In the genomic region with DNA sequence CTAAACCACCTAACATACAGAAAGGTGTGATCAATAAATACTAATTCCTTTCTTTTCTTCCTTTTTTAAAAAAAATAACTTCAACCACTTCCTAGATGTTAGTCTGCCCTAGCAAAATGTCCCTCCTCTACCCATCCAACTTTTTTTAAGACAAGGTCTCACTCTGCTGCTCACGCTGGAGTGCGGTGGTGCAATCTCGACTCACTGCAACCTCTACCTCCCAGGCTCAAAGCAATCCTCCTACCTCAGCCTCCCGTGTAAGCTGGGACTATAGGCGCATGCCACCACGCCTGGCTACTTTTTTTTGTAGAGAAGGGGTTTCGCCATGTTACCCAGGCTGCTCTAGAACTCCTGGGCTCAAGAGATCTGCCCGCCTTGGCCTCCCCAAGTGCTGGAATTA, we compare ENCODE assay signal across 15 cellular contexts. TPM values are rescaled to one million over a fixed set of nuclear protein-coding genes. Genes with fewer than 3 reads are reported as not detected.
DNase-seq lines count a peak whose midpoint lies in the region; ATAC-seq, FAIRE-seq and TF ChIP-seq lines count a peak whose summit lies in the region.
"Had no signal": no experiment of that assay in that cellular context is flagged by ENCODE, and none has a peak within 500 bp of the region (broad histone marks: within the 10 kb centered on the region; RNA-seq: fewer than 3 reads in every experiment).

No MANE protein-coding gene starts in this region.

- peaks cover 49% of the 10 kb centered on the region for H3K4me1 ChIP-seq in GM23248 (ENCODE audit: insufficient read depth)
- peaks cover 7% of the 10 kb centered on the region for H3K4me1 ChIP-seq in endodermal cell (ENCODE audit: control insufficient read depth, insufficient read depth, low read length)
- H3K4me1 ChIP-seq in pancreas = peaks cover 32 to 67% (median 65%) of the 10 kb centered on the region in 3 donors

- peaks cover 26% of the 10 kb centered on the region for H3K36me3 Mint-ChIP-seq in CD4-positive, alpha-beta T cell (ENCODE audit: low read depth)
- peaks cover 16% of the 10 kb centered on the region for H3K36me3 Mint-ChIP-seq in endodermal cell (ENCODE audit: low read depth)
- H3K36me3 Mint-ChIP-seq in osteocyte (ENCODE audit: unreplicated experiment) = peaks cover 18% of the 10 kb centered on the region

- in situ Hi-C loops in GM23248 (cut with MboI) = no loop called here

- 81% methylated on average over 8 of the region's 8 CpGs for WGBS in GM23248 (ENCODE audit: low coverage in 1 of 2, low lambda C conversion rate in 2 of 2, missing lambda C conversion rate in 2 of 2), 2 experiments
- WGBS in endodermal cell (ENCODE audit: insufficient coverage in 1 of 2, insufficient read length in 1 of 2), 2 experiments = 87 to 95% methylated on average over 6 to 8 of the region's 8 CpGs
- WGBS in pancreas, 2 donors = 95 to 97% methylated on average over 8 of the region's 8 CpGs

- intact Hi-C loops in CD4-positive, alpha-beta T cell (cut with DNase I, micrococcal nuclease) = no loop called here
- intact Hi-C loops in pancreas (cut with DNase I) = loop anchor here in 2 of 3 donors (10.0 kb wide), 2 partner anchors 45 to 105 kb away; no protein-coding TSS in a partner anchor

- no peak overlapping the region for H3K4me3 Mint-ChIP-seq in CD4-positive, alpha-beta T cell
- H3K4me3 Mint-ChIP-seq in endodermal cell (no peak overlapping the region), osteocyte (ENCODE audit: unreplicated experiment) (no peak overlapping the region)
- H3K4me3 Mint-ChIP-seq: memory B cell, nephron had no signal

- no peaks in the 10 kb centered on the region for H3K27me3 ChIP-seq in CD4-positive, alpha-beta T cell (ENCODE audit: control insufficient read depth, insufficient read depth, low read length)
- H3K27me3 ChIP-seq in GM23248 (replicated peaks; ENCODE audit: insufficient read depth) (no peaks in the 10 kb centered on the region), endodermal cell (ENCODE audit: control insufficient read depth, insufficient read depth, low read length, poor library complexity, severe bottlenecking) (no peaks in the 10 kb centered on the region), pancreas (no peaks in the 10 kb centered on the region)

- peaks cover 90% of the 10 kb centered on the region for H3K4me1 Mint-ChIP-seq in CD4-positive, alpha-beta T cell (ENCODE audit: low read depth)
- H3K4me1 Mint-ChIP-seq in endodermal cell (peaks cover 45% of the 10 kb centered on the region), osteocyte (ENCODE audit: unreplicated experiment) (peaks cover 92% of the 10 kb centered on the region)

- H3K36me3 ChIP-seq in GM23248 (ENCODE audit: low read depth) (peaks cover 12% of the 10 kb centered on the region), endodermal cell (ENCODE audit: control insufficient read depth, insufficient read depth, low read length) (peaks cover 4% of the 10 kb centered on the region), pancreas (no peaks in the 10 kb centered on the region)

- H3K9me2 ChIP-seq in GM23248 (ENCODE audit: insufficient read depth) = no peaks in the 10 kb centered on the region

- H3K4me3 ChIP-seq in GM23248 (no peak overlapping the region), endodermal cell (ENCODE audit: low read length) (no peak overlapping the region), pancreas (no peak overlapping the region)

- no peak for DNase-seq in CD4-positive, alpha-beta T cell
- DNase-seq in GM23248 = no peak
- no peak for DNase-seq in endodermal cell
- DNase-seq in osteocyte (ENCODE audit: extremely low spot score, unreplicated experiment) = no peak
- no peak for DNase-seq in effector CD4-positive, alpha-beta T cell
- no peak for DNase-seq in NCI-H1436 treated with DMSO at 0.1 percent for 48 hours (lab: John Stamatoyannopoulos, UW)
- no peak for DNase-seq in pancreas
- DNase-seq: activated CD4-positive, alpha-beta T cell treated with anti-CD3 and anti-CD28 coated beads for 48 hours; activated naive CD4-positive, alpha-beta T cell treated with Interleukin-2 at 50 U/mL for 16 hours; COR-L47; NCI-H2171 had no signal

- no peak overlapping the region for H3K9ac ChIP-seq in GM23248
- no peak overlapping the region for H3K9ac ChIP-seq in endodermal cell (ENCODE audit: extremely low read depth, low read length, poor library complexity, severe bottlenecking)

- H3F3A ChIP-seq in GM23248 (ENCODE audit: insufficient read depth) = peaks cover 45% of the 10 kb centered on the region

- peak overlapping the region; percentile 43 for H3K4me2 ChIP-seq in GM23248 (ENCODE audit: unreplicated experiment)

- no peak for FAIRE-seq in pancreas (lab: Jason Lieb, UNC)
- FAIRE-seq: colon, islet of Langerhans had no signal

- H3K9me3 Mint-ChIP-seq in CD4-positive, alpha-beta T cell = no peaks in the 10 kb centered on the region
- H3K9me3 Mint-ChIP-seq in endodermal cell (no peaks in the 10 kb centered on the region), osteocyte (ENCODE audit: unreplicated experiment) (no peaks in the 10 kb centered on the region)
- H3K9me3 Mint-ChIP-seq: memory B cell, nephron had no signal

- peaks cover 82% of the 10 kb centered on the region for H4K20me1 ChIP-seq in GM23248 (ENCODE audit: insufficient read depth)

- no peaks in the 10 kb centered on the region for H3K27me3 Mint-ChIP-seq in CD4-positive, alpha-beta T cell
- H3K27me3 Mint-ChIP-seq in endodermal cell (ENCODE audit: insufficient read depth) (no peaks in the 10 kb centered on the region), osteocyte (ENCODE audit: unreplicated experiment) (no peaks in the 10 kb centered on the region)
- H3K27me3 Mint-ChIP-seq: memory B cell had no signal

- H2AFZ ChIP-seq in GM23248 = no peak overlapping the region

- no peak for ATAC-seq in CD4-positive, alpha-beta T cell (ENCODE audit: poor library complexity)
- ATAC-seq in pancreas = no peak

- CTCF ChIA-PET in CD4-positive, alpha-beta T cell (lab: Charles Lee) = interaction anchor here (1.1 to 7.6 kb wide), 2 partner anchors 14 to 33 kb away, joined by 5 to 35 read pairs; partner anchors contain the start of gene KANSL1

- H3K27ac ChIP-seq in CD4-positive, alpha-beta T cell (ENCODE audit: low read depth, low read length) = no peak overlapping the region
- H3K27ac ChIP-seq in GM23248 (peak overlapping the region; percentile 10), endodermal cell (ENCODE audit: low read depth, low read length) (no peak overlapping the region), pancreas (no peak overlapping the region)

- H3K9me3 ChIP-seq in CD4-positive, alpha-beta T cell (ENCODE audit: control insufficient read depth, low read length) = no peaks in the 10 kb centered on the region
- H3K9me3 ChIP-seq in GM23248 (ENCODE audit: low read depth) (no peaks in the 10 kb centered on the region), endodermal cell (ENCODE audit: control insufficient read depth, low read length) (no peaks in the 10 kb centered on the region), pancreas (no peaks in the 10 kb centered on the region)

- H3K79me2 ChIP-seq in GM23248 (ENCODE audit: insufficient read depth) = peaks cover 100% of the 10 kb centered on the region

- TF ChIP-seq CTCF in CD4-positive, alpha-beta T cell (IDR thresholded peaks at IDR 0.05) = no peak
- TF ChIP-seq CTCF in endodermal cell (conservative IDR thresholded peaks at IDR 0.05) (no peak), osteocyte (IDR thresholded peaks at IDR 0.05) (no peak), pancreas (IDR thresholded peaks at IDR 0.05) (no peak)

- POLR2A ChIA-PET in CD4-positive, alpha-beta T cell (lab: Charles Lee) = interaction anchor here (1.4 kb wide), 1 partner anchor 15 kb away, joined by 3 read pairs; no protein-coding TSS in a partner anchor

- peak overlapping the region; percentile 50 for H3K27ac Mint-ChIP-seq in CD4-positive, alpha-beta T cell
- H3K27ac Mint-ChIP-seq in endodermal cell (peak overlapping the region; percentile 28), osteocyte (ENCODE audit: unreplicated experiment) (peak overlapping the region; percentile 85)

RNA-seq across cellular contexts. Expression of gene KANSL1, which starts 33.1 kb away (rescaled TPM):
- total RNA-seq in CD4-positive, alpha-beta T cell = 100 to 1,000 TPM; 122 to 125 TPM
- total RNA-seq in GM23248 (2014; rRNA removed; shearing (Covaris generic)) = 38.2 and 69.0 TPM in 2 replicates
- 10.9 and 12.2 TPM in 2 replicates for polyA plus RNA-seq in GM23248 (2016; fragmentation: Nextera tagmentation; extraction: Ambion mirVana)
- 100 to 1,000 TPM; 137 to 144 TPM for total RNA-seq in endodermal cell
- 51.0 TPM for polyA plus RNA-seq in endodermal cell (2013, experiment 1 of 2)
- polyA plus RNA-seq in endodermal cell (2013, experiment 2 of 2) = 47.0 TPM
- 99.0 and 102 TPM in 2 replicates for total RNA-seq in osteocyte
- total RNA-seq in pancreas = 10 to 100 TPM; 35.3 to 86.6 (median 48.9) TPM
- polyA plus RNA-seq in pancreas = 10 to 100 TPM; 24.6 to 30.3 TPM

Comparison
In these comparisons a context has a peak if more than half of its experiments do, and no peak if none do; other contexts are left out.
1. H3K27ac Mint-ChIP-seq: peak in every context shown above with its lines; median percentile 85 in osteocyte; 50 in CD4-positive, alpha-beta T cell; 28 in endodermal cell.
2. intact Hi-C loops: an anchor here in pancreas (10.0 kb wide); none called in CD4-positive, alpha-beta T cell.